Comparison of ENCODE assay signal across 8 cellular contexts in genomic region chr17:6753006-6753445, GRCh38. TPM values are rescaled to one million over a fixed set of nuclear protein-coding genes. Genes with fewer than 3 reads are reported as not detected.
DNase-seq lines count a peak whose midpoint lies in the region; ATAC-seq and TF ChIP-seq lines count a peak whose summit lies in the region.

No MANE protein-coding gene starts in this region.

- peaks cover 49% of the 10 kb centered on the region for H3K4me1 Mint-ChIP-seq in activated naive CD4-positive, alpha-beta T cell treated with anti-CD3 and anti-CD28 coated beads for 36 hours (ENCODE audit: low read depth)
- peaks cover 60 to 63% of the 10 kb centered on the region in 2 donors for H3K4me1 Mint-ChIP-seq in natural killer cell treated with Interleukin-12 subunit alpha and Interleukin-12 subunit beta and Interleukin-15 and Interleukin-18, amount 100 ng/mL, for 72 hours (ENCODE audit: low read depth in 2 of 2)

- TF ChIP-seq CTCF in esophagus muscularis mucosa (IDR thresholded peaks at IDR 0.05) (no peak), uterus (IDR thresholded peaks at IDR 0.05) (no peak)

- H3K9me3 Mint-ChIP-seq in activated naive CD4-positive, alpha-beta T cell treated with anti-CD3 and anti-CD28 coated beads for 36 hours: no peaks in the 10 kb centered on the region
- H3K9me3 Mint-ChIP-seq in natural killer cell treated with Interleukin-12 subunit alpha and Interleukin-12 subunit beta and Interleukin-15 and Interleukin-18, amount 100 ng/mL, for 72 hours: no peaks in the 10 kb centered on the region

- peak; percentile 32 to 84 for ATAC-seq in natural killer cell treated with Interleukin-12 subunit alpha and Interleukin-12 subunit beta and Interleukin-15 and Interleukin-18, amount 100 ng/mL, for 72 hours

- H3K9me3 ChIP-seq in esophagus muscularis mucosa (no peaks in the 10 kb centered on the region), uterus (no peaks in the 10 kb centered on the region)

- TF ChIP-seq POLR2A in esophagus muscularis mucosa (IDR thresholded peaks at IDR 0.05; ENCODE audit: low read depth): no peak
- no peak for TF ChIP-seq POLR2A in uterus (IDR thresholded peaks at IDR 0.05)

- peak overlapping the region; percentile 25 for H3K4me3 Mint-ChIP-seq in activated naive CD4-positive, alpha-beta T cell treated with anti-CD3 and anti-CD28 coated beads for 36 hours
- peak overlapping the region; percentile 83 for H3K4me3 Mint-ChIP-seq in natural killer cell treated with Interleukin-12 subunit alpha and Interleukin-12 subunit beta and Interleukin-15 and Interleukin-18, amount 100 ng/mL, for 72 hours

- peak; percentile 43 for DNase-seq in activated naive CD4-positive, alpha-beta T cell treated with anti-CD3 and anti-CD28 coated beads for 36 hours
- no peak for DNase-seq in activated naive CD4-positive, alpha-beta T cell treated with Interleukin-2 at 50 U/mL for 16 hours
- DNase-seq in activated CD8-positive, alpha-beta memory T cell treated with anti-CD3 and anti-CD28 coated beads for 1 hour (ENCODE audit: extremely low read depth in 1 of 2, low read depth in 1 of 2): peak; percentile 12 to 52
- DNase-seq in esophagus muscularis mucosa (ENCODE audit: extremely low spot score) (no peak), uterus (peak; percentile 39 to 70), occipital lobe (lab: John Stamatoyannopoulos, UW) (no peak), globus pallidus (ENCODE audit: low spot score) (no peak)
- peak; percentile 83 for DNase-seq in natural killer cell treated with Interleukin-12 subunit alpha and Interleukin-12 subunit beta and Interleukin-15 and Interleukin-18, amount 100 ng/mL, for 72 hours (ENCODE audit: low spot score)

- no peak for TF ChIP-seq EP300 in esophagus muscularis mucosa (IDR thresholded peaks at IDR 0.05)

- no peaks in the 10 kb centered on the region for H3K27me3 Mint-ChIP-seq in activated naive CD4-positive, alpha-beta T cell treated with anti-CD3 and anti-CD28 coated beads for 36 hours (ENCODE audit: low read depth)
- no peaks in the 10 kb centered on the region for H3K27me3 Mint-ChIP-seq in natural killer cell treated with Interleukin-12 subunit alpha and Interleukin-12 subunit beta and Interleukin-15 and Interleukin-18, amount 100 ng/mL, for 72 hours

- 25% methylated on average over 8 of the region's 9 CpGs for WGBS in esophagus muscularis mucosa

- H3K36me3 Mint-ChIP-seq in activated naive CD4-positive, alpha-beta T cell treated with anti-CD3 and anti-CD28 coated beads for 36 hours (ENCODE audit: low read depth): peaks cover 11% of the 10 kb centered on the region
- H3K36me3 Mint-ChIP-seq in natural killer cell treated with Interleukin-12 subunit alpha and Interleukin-12 subunit beta and Interleukin-15 and Interleukin-18, amount 100 ng/mL, for 72 hours: no peaks in the 10 kb centered on the region

- H3K4me1 ChIP-seq in esophagus muscularis mucosa: peaks cover 31 to 56% (median 51%) of the 10 kb centered on the region in 4 donors
- H3K4me1 ChIP-seq in uterus: peaks cover 0 to 14% of the 10 kb centered on the region in 2 donors

- H3K36me3 ChIP-seq in esophagus muscularis mucosa (peaks cover 0 to 2% (median under 1%) of the 10 kb centered on the region in 4 donors), uterus (no peaks in the 10 kb centered on the region)

- CTCF ChIA-PET in activated naive CD4-positive, alpha-beta T cell treated with anti-CD3 and anti-CD28 coated beads for 36 hours (lab: Charles Lee): no interaction called here

- H3K27ac ChIP-seq in esophagus muscularis mucosa (replicated peaks in 1 of 4): peak overlapping the region; percentile 59 to 78 (median 72)
- H3K27ac ChIP-seq in uterus: peak overlapping the region; percentile 65 to 71

- H3K27me3 ChIP-seq in esophagus muscularis mucosa: no peaks in the 10 kb centered on the region
- H3K27me3 ChIP-seq in uterus: no peaks in the 10 kb centered on the region

- H3K27ac Mint-ChIP-seq in activated naive CD4-positive, alpha-beta T cell treated with anti-CD3 and anti-CD28 coated beads for 36 hours: peak overlapping the region; percentile 65
- peak overlapping the region; percentile 97 to 98 for H3K27ac Mint-ChIP-seq in natural killer cell treated with Interleukin-12 subunit alpha and Interleukin-12 subunit beta and Interleukin-15 and Interleukin-18, amount 100 ng/mL, for 72 hours

- H3K4me3 ChIP-seq in esophagus muscularis mucosa: no peak overlapping the region
- no peak overlapping the region for H3K4me3 ChIP-seq in uterus

- intact Hi-C loops in activated naive CD4-positive, alpha-beta T cell treated with anti-CD3 and anti-CD28 coated beads for 36 hours (cut with micrococcal nuclease): no loop called here
- intact Hi-C loops in esophagus muscularis mucosa (cut with DNase I): no loop called here
- intact Hi-C loops in uterus (cut with DNase I; ENCODE audit: low total_unique reads): no loop called here

RNA-seq across cellular contexts. Expression of gene XAF1, which starts 2.8 kb away (rescaled TPM):
- 10 to 100 TPM; 15.0 to 19.0 TPM for total RNA-seq in activated naive CD4-positive, alpha-beta T cell treated with anti-CD3 and anti-CD28 coated beads for 36 hours
- 10 to 100 TPM; 11.1 to 35.3 (median 15.9) TPM for total RNA-seq in esophagus muscularis mucosa
- 100 to 1,000 TPM in 1 of 2 donors, 10 to 100 TPM in 1; 53.7 to 110 TPM for total RNA-seq in natural killer cell treated with Interleukin-12 subunit alpha and Interleukin-12 subunit beta and Interleukin-15 and Interleukin-18, amount 100 ng/mL, for 72 hours
- 100 to 1,000 TPM in 1 of 4 donors, 10 to 100 TPM in 3; 16.5 to 139 (median 63.9) TPM for total RNA-seq in uterus
- total RNA-seq in occipital lobe: 2.5 TPM

RNA-seq across cellular contexts. Expression of gene FBXO39, which starts 23.0 kb away (rescaled TPM):
- total RNA-seq in activated naive CD4-positive, alpha-beta T cell treated with anti-CD3 and anti-CD28 coated beads for 36 hours: not detected
- total RNA-seq in esophagus muscularis mucosa: under 1 TPM in 2 of 4 donors, not detected in 2; 0.33 to 0.83 TPM
- under 1 TPM; 0.42 to 0.55 TPM for total RNA-seq in natural killer cell treated with Interleukin-12 subunit alpha and Interleukin-12 subunit beta and Interleukin-15 and Interleukin-18, amount 100 ng/mL, for 72 hours
- total RNA-seq in uterus: 1 to 10 TPM in 2 of 4 donors, under 1 TPM in 1, not detected in 1; 0.76 to 4.7 (median 2.0) TPM
- total RNA-seq in occipital lobe: not detected

RNA-seq across cellular contexts. Expression of gene SLC13A5, which starts 39.9 kb away (rescaled TPM):
- total RNA-seq in activated naive CD4-positive, alpha-beta T cell treated with anti-CD3 and anti-CD28 coated beads for 36 hours: not detected
- total RNA-seq in esophagus muscularis mucosa (under 1 TPM in 1 of 4 donors, not detected in 3; 0.34 TPM), uterus (1 to 10 TPM in 1 of 4 donors, under 1 TPM in 1, not detected in 2; 0.61 to 2.8 TPM), occipital lobe (not detected)
- not detected for total RNA-seq in natural killer cell treated with Interleukin-12 subunit alpha and Interleukin-12 subunit beta and Interleukin-15 and Interleukin-18, amount 100 ng/mL, for 72 hours

Comparison
In these comparisons a context has a peak if more than half of its experiments do, and no peak if none do; other contexts are left out.
1. DNase-seq: peak in activated naive CD4-positive, alpha-beta T cell treated with anti-CD3 and anti-CD28 coated beads for 36 hours (single experiment), activated CD8-positive, alpha-beta memory T cell treated with anti-CD3 and anti-CD28 coated beads for 1 hour (2 of 2), natural killer cell treated with Interleukin-12 subunit alpha and Interleukin-12 subunit beta and Interleukin-15 and Interleukin-18, amount 100 ng/mL, for 72 hours (single experiment) and uterus (2 of 2); none in activated naive CD4-positive, alpha-beta T cell treated with Interleukin-2 at 50 U/mL for 16 hours (single experiment), esophagus muscularis mucosa (single experiment), occipital lobe (single experiment) and globus pallidus (single experiment).